3 cellular contexts compared by ENCODE assay signal in the genomic region with DNA sequence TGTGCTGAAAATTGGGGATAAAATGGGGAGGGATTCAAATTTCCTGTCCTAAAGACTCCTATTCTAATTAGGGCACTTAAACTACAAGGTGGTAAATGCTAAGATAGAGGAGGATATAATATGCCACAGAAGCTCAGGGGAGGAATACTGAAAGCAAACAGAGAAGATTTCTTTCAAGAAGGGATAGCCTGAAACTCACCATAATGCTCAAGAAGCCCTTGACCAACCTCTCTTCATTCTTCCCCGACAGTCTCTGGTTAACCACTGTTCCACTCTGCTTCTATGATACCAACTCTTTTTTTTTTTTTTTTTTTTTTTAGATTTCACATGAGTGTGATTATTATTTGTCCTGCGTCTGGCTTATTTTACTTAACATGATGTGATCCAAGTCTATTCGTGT.
"Had no signal": no experiment of that assay in that cellular context is flagged by ENCODE, and none has a peak within 500 bp of the region (broad histone marks: within the 10 kb centered on the region; RNA-seq: fewer than 3 reads in every experiment).

No MANE protein-coding gene starts in this region.

- ATAC-seq: GM12878 had no signal

- DNase-seq: GDM1, GF-D8 had no signal

- H3K4me3 ChIP-seq: GM12878 had no signal
